8 cellular contexts compared by ENCODE assay signal in the genomic region with DNA sequence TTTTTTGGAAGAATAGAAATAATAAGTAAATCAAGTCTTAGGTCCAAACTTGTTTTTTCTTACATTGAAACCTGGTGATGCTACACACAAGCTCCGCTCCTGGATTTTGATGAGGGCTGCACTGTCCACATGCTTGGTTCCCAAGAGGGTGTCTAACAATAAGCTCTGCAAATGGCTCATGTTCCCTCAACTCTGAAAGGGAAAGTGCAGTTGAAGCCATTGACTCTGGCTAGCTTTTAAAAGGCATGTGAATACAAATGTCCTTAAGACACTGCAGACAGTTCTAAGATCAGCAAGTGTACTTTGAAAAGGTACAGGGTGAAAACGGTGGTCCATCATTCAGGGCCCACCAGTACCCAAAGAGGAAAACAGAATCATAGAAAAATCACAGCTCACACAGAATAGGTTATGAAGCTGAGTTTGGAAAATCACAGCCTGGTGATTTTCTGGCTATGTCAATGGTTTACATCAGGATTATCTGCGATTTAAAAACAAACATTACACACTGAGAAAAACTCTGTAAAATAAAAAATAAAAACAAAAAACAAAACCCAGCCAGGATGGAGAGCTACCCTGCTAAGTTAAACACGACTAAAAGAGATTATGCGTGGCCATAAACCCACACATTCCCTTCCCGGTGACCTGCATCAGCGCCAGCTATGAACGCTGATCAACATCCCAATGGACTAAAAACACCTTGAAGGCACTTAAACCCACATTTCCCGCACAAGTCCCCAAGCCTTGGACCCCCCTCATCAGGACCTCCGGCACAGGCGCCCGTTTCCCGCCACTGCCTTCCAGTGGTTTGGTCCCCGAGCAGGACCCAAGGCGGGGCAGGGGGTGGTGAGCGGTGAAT. TPM values are rescaled to one million over a fixed set of nuclear protein-coding genes. Genes with fewer than 3 reads are reported as not detected.
DNase-seq lines count a peak whose midpoint lies in the region; ATAC-seq and TF ChIP-seq lines count a peak whose summit lies in the region.

No MANE protein-coding gene starts in this region.

- 7% methylated on average over 16 of the region's 16 CpGs for WGBS in urinary bladder

- DNase-seq in CD8-positive, alpha-beta memory T cell, result no peak
- DNase-seq in brain microvascular endothelial cell (no peak), medulla oblongata (ENCODE audit: extremely low spot score) (peak; percentile 47), NCI-H524 treated with DMSO at 0.1 percent for 48 hours (lab: John Stamatoyannopoulos, UW) (no peak), GM19240 (ENCODE audit: insufficient read length, low spot score) (no peak)

- no peaks in the 10 kb centered on the region for H3K27me3 ChIP-seq in CD8-positive, alpha-beta memory T cell (ENCODE audit: insufficient read depth, low read length, poor library complexity, severe bottlenecking)
- H3K27me3 ChIP-seq in brain microvascular endothelial cell (replicated peaks), result no peaks in the 10 kb centered on the region

- H3K27ac Mint-ChIP-seq in CD8-positive, alpha-beta memory T cell, result peak overlapping the region; percentile 40 to 91 (median 86)

- no peaks in the 10 kb centered on the region for H3K36me3 ChIP-seq in CD8-positive, alpha-beta memory T cell (ENCODE audit: insufficient read depth, low read length)
- H3K36me3 ChIP-seq in KOPT-K1 (ENCODE audit: insufficient read depth, low read length) (no peaks in the 10 kb centered on the region), brain microvascular endothelial cell (replicated peaks) (no peaks in the 10 kb centered on the region), urinary bladder (ENCODE audit: insufficient read depth) (no peaks in the 10 kb centered on the region)

- H3K9me3 ChIP-seq in CD8-positive, alpha-beta memory T cell (ENCODE audit: low read length), result no peaks in the 10 kb centered on the region
- no peaks in the 10 kb centered on the region for H3K9me3 ChIP-seq in KOPT-K1 (ENCODE audit: insufficient read depth, low read length, poor library complexity, severe bottlenecking)

- no peak for ATAC-seq in HG02588 (IDR thresholded peaks at IDR 0.05; ENCODE audit: unreplicated experiment)

- peaks cover 11% of the 10 kb centered on the region for H3K4me1 ChIP-seq in CD8-positive, alpha-beta memory T cell (ENCODE audit: insufficient read depth, low read length)
- H3K4me1 ChIP-seq in urinary bladder (ENCODE audit: insufficient read depth), result no peaks in the 10 kb centered on the region

- no peaks in the 10 kb centered on the region for H3K9me3 Mint-ChIP-seq in CD8-positive, alpha-beta memory T cell

- in situ Hi-C loops in brain microvascular endothelial cell (cut with HindIII; ENCODE audit: low pct_ligation_motif_present, low sequenced_read_pairs), result no loop called here

- no peaks in the 10 kb centered on the region for H3K27me3 Mint-ChIP-seq in CD8-positive, alpha-beta memory T cell

- TF ChIP-seq CTCF in brain microvascular endothelial cell (IDR thresholded peaks at IDR 0.05; ENCODE audit: low read depth, low read length, missing control alignments), result no peak

- POLR2A ChIA-PET in CD8-positive, alpha-beta memory T cell (lab: Charles Lee), result interaction anchor here (1.0 to 1.9 kb wide), 2 partner anchors 44 to 46 kb away, joined by 5 read pairs; no protein-coding TSS in a partner anchor

- H3K27ac ChIP-seq in CD8-positive, alpha-beta memory T cell (ENCODE audit: low read depth, low read length), result peak overlapping the region; percentile 68
- H3K27ac ChIP-seq in KOPT-K1 (ENCODE audit: low read depth, low read length, poor library complexity, severe bottlenecking), result peak overlapping the region; percentile 81
- H3K27ac ChIP-seq in brain microvascular endothelial cell, result peak overlapping the region; percentile 71
- peak overlapping the region; percentile 93 for H3K27ac ChIP-seq in urinary bladder (ENCODE audit: low read depth)

- peak overlapping the region; percentile 77 to 91 (median 85) for H3K4me3 Mint-ChIP-seq in CD8-positive, alpha-beta memory T cell

- peaks cover 11 to 19% (median 17%) of the 10 kb centered on the region in 3 donors for H3K4me1 Mint-ChIP-seq in CD8-positive, alpha-beta memory T cell

- CTCF ChIA-PET in CD8-positive, alpha-beta memory T cell (lab: Charles Lee), result interaction anchor here (0.8 to 1.6 kb wide), 3 partner anchors 16 to 196 kb away, joined by 3 to 4 read pairs (median 3); partner anchors contain the start of genes ATAD2B and TP53I3

- peak overlapping the region; percentile 46 for H3K4me3 ChIP-seq in CD8-positive, alpha-beta memory T cell (ENCODE audit: low read length)
- peak overlapping the region; percentile 88 for H3K4me3 ChIP-seq in brain microvascular endothelial cell (ENCODE audit: low read depth, low read length)
- peak overlapping the region; percentile 66 for H3K4me3 ChIP-seq in urinary bladder (ENCODE audit: low read depth, low read length)

- peaks cover 0 to 1% (median 1%) of the 10 kb centered on the region in 3 donors for H3K36me3 Mint-ChIP-seq in CD8-positive, alpha-beta memory T cell

RNA-seq across cellular contexts. Expression of gene PFN4, which starts 0.6 kb away (rescaled TPM):
- total RNA-seq in CD8-positive, alpha-beta memory T cell, result under 1 TPM in 1 of 2 experiments, not detected in 1; 0.35 TPM
- not detected for polyA plus RNA-seq in CD8-positive, alpha-beta memory T cell
- total RNA-seq in urinary bladder, result 1.4 TPM
- polyA plus RNA-seq in urinary bladder, result 0.58 TPM

RNA-seq across cellular contexts. Expression of gene FAM228B, which starts 0.7 kb away (rescaled TPM):
- 1 to 10 TPM; 4.3 to 6.0 TPM for total RNA-seq in CD8-positive, alpha-beta memory T cell
- 9.2 TPM for polyA plus RNA-seq in CD8-positive, alpha-beta memory T cell
- total RNA-seq in urinary bladder, result 61.8 TPM
- polyA plus RNA-seq in urinary bladder, result 13.8 TPM

RNA-seq across cellular contexts. Expression of gene TP53I3, which starts 38.0 kb away (rescaled TPM):
- 1 to 10 TPM; 3.9 to 4.3 TPM for total RNA-seq in CD8-positive, alpha-beta memory T cell
- polyA plus RNA-seq in CD8-positive, alpha-beta memory T cell, result not detected
- total RNA-seq in urinary bladder, result 28.6 TPM
- polyA plus RNA-seq in urinary bladder, result 16.9 TPM

RNA-seq across cellular contexts. Expression of gene SF3B6, which starts 46.5 kb away (rescaled TPM):
- total RNA-seq in CD8-positive, alpha-beta memory T cell, result 100 to 1,000 TPM; 141 to 146 TPM
- polyA plus RNA-seq in CD8-positive, alpha-beta memory T cell, result 181 TPM
- total RNA-seq in urinary bladder, result 139 TPM
- 121 TPM for polyA plus RNA-seq in urinary bladder

RNA-seq across cellular contexts. Expression of gene FAM228A, which starts 52.3 kb away (rescaled TPM):
- not detected for total RNA-seq in CD8-positive, alpha-beta memory T cell
- not detected for polyA plus RNA-seq in CD8-positive, alpha-beta memory T cell
- total RNA-seq in urinary bladder, result 1.0 TPM
- polyA plus RNA-seq in urinary bladder, result 0.70 TPM
